In genomic region chr5:108654042-108654441, GRCh38 we compare ENCODE assay signal across 26 cellular contexts.
A peak's percentile ranks its signal among the peaks of the same experiment; 100 is the strongest.
DNase-seq lines count a peak whose midpoint lies in the region; ATAC-seq and TF ChIP-seq lines count a peak whose summit lies in the region.
"Had no signal": no experiment of that assay in that cellular context is flagged by ENCODE, and none has a peak within 500 bp of the region (broad histone marks: within the 10 kb centered on the region; RNA-seq: fewer than 3 reads in every experiment).

No MANE protein-coding gene starts in this region.

- peaks cover 0 to 2% (median 0%) of the 10 kb centered on the region in 11 donors for H3K9me3 Mint-ChIP-seq in naive thymus-derived CD4-positive, alpha-beta T cell
- H3K9me3 Mint-ChIP-seq: activated naive CD4-positive, alpha-beta T cell treated with anti-CD3 and anti-CD28 coated beads, Interleukin-2, amount 10 ng/mL, durations not matched to agents 7 days and 5 days; dendritic cell treated with granulocyte-macrophage colony-stimulating factor and Interleukin-4, amounts not matched to agents 40 ng/mL and 50 ng/mL, for 4 days; HFFc6; T-helper 1 cell treated with Interleukin-12 subunit alpha and Interleukin-12 subunit beta and Interleukin-4 antibody, amounts not matched to agents 30 μg/mL and 1 μg/mL, for 36 hours had no signal

- DNase-seq in A172 (ENCODE audit: low spot score): peak; percentile 9
- DNase-seq in HT1080 (ENCODE audit: low read depth): peak; percentile 48
- peak; percentile 30 for DNase-seq in astrocyte of the hippocampus (ENCODE audit: low read depth, low spot score)
- DNase-seq in fibroblast of pulmonary artery (ENCODE audit: low read depth): peak; percentile 52
- DNase-seq in naive thymus-derived CD4-positive, alpha-beta T cell: no peak
- no peak for DNase-seq in GM19240 (ENCODE audit: insufficient read length, low spot score)
- DNase-seq in effector CD8-positive, alpha-beta T cell (lab: John Stamatoyannopoulos, UW): no peak
- DNase-seq: activated CD4-positive, alpha-beta T cell treated with anti-CD3 and anti-CD28 coated beads, Interleukin-2, amount 50 U/mL, for 4 hours; activated naive CD4-positive, alpha-beta T cell treated with anti-CD3 and anti-CD28 coated beads, Interleukin-2, amount 10 ng/mL, durations not matched to agents 7 days and 5 days; CD8-positive, alpha-beta memory T cell; central memory CD4-positive, alpha-beta T cell; heart left ventricle; HFFc6; NCI-H1105 treated with DMSO at 0.1 percent for 48 hours; NCI-H2081; NCI-H345; NCI-H82; pancreas; RPMI8226 had no signal

- no peaks in the 10 kb centered on the region for H3K36me3 Mint-ChIP-seq in naive thymus-derived CD4-positive, alpha-beta T cell
- H3K36me3 Mint-ChIP-seq: activated naive CD4-positive, alpha-beta T cell treated with anti-CD3 and anti-CD28 coated beads, Interleukin-2, amount 10 ng/mL, durations not matched to agents 7 days and 5 days; CD8-positive, alpha-beta memory T cell had no signal

- POLR2A ChIA-PET in naive thymus-derived CD4-positive, alpha-beta T cell (lab: Charles Lee): no interaction called here

- H3K27me3 Mint-ChIP-seq in naive thymus-derived CD4-positive, alpha-beta T cell: peaks cover 2 to 24% (median 7%) of the 10 kb centered on the region in 5 donors
- H3K27me3 Mint-ChIP-seq: dendritic cell treated with granulocyte-macrophage colony-stimulating factor and Interleukin-4, amounts not matched to agents 40 ng/mL and 50 ng/mL, for 4 days had no signal

- no peak overlapping the region for H3K27ac ChIP-seq in naive thymus-derived CD4-positive, alpha-beta T cell (ENCODE audit: low read depth, low read length)
- H3K27ac ChIP-seq: heart left ventricle, pancreas, right atrium auricular region, tibial nerve had no signal

- no peak for TF ChIP-seq CTCF in fibroblast of pulmonary artery (IDR thresholded peaks at IDR 0.05; ENCODE audit: low read length, missing control alignments)

- H3K36me3 ChIP-seq in naive thymus-derived CD4-positive, alpha-beta T cell (ENCODE audit: control insufficient read depth in 2 of 3, insufficient read depth in 3 of 3, low read length in 3 of 3): no peaks in the 10 kb centered on the region
- H3K36me3 ChIP-seq: heart left ventricle, pancreas, right atrium auricular region, tibial nerve had no signal

- no peaks in the 10 kb centered on the region for H3K9me3 ChIP-seq in naive thymus-derived CD4-positive, alpha-beta T cell (ENCODE audit: control insufficient read depth in 2 of 3, low read length in 3 of 3)
- H3K9me3 ChIP-seq: heart left ventricle, pancreas, right atrium auricular region, tibial nerve had no signal

- no peaks in the 10 kb centered on the region for H3K4me1 ChIP-seq in naive thymus-derived CD4-positive, alpha-beta T cell (ENCODE audit: control insufficient read depth in 2 of 2, insufficient read depth in 2 of 2, low read length in 2 of 2)
- H3K4me1 ChIP-seq: pancreas, right atrium auricular region had no signal

- intact Hi-C loops in naive thymus-derived CD4-positive, alpha-beta T cell (cut with micrococcal nuclease): no loop called here

- H3K4me3 ChIP-seq in fibroblast of pulmonary artery (replicated peaks; ENCODE audit: low read depth, low read length): no peak overlapping the region
- H3K4me3 ChIP-seq in naive thymus-derived CD4-positive, alpha-beta T cell (ENCODE audit: low read length): no peak overlapping the region
- H3K4me3 ChIP-seq: heart left ventricle, lung, pancreas, right atrium auricular region, tibial nerve had no signal

- no peak overlapping the region for H3K27ac Mint-ChIP-seq in naive thymus-derived CD4-positive, alpha-beta T cell
- H3K27ac Mint-ChIP-seq: activated naive CD4-positive, alpha-beta T cell treated with anti-CD3 and anti-CD28 coated beads, Interleukin-2, amount 10 ng/mL, durations not matched to agents 7 days and 5 days; B cell; CD8-positive, alpha-beta memory T cell; dendritic cell treated with granulocyte-macrophage colony-stimulating factor and Interleukin-4, amounts not matched to agents 40 ng/mL and 50 ng/mL, for 4 days; HFFc6; T-helper 1 cell treated with Interleukin-12 subunit alpha and Interleukin-12 subunit beta and Interleukin-4 antibody, amounts not matched to agents 30 μg/mL and 1 μg/mL, for 36 hours had no signal

- no peak for ATAC-seq in HG03521 (IDR thresholded peaks at IDR 0.05; ENCODE audit: unreplicated experiment)
- no peak for ATAC-seq in naive thymus-derived CD4-positive, alpha-beta T cell
- ATAC-seq: heart left ventricle, pancreas had no signal

- no peaks in the 10 kb centered on the region for H3K27me3 ChIP-seq in naive thymus-derived CD4-positive, alpha-beta T cell (ENCODE audit: control insufficient read depth in 2 of 2, insufficient read depth in 2 of 2, low read length in 2 of 2)
- H3K27me3 ChIP-seq: pancreas, right atrium auricular region, tibial nerve had no signal

- CTCF ChIA-PET in naive thymus-derived CD4-positive, alpha-beta T cell (lab: Charles Lee): no interaction called here

- H3K4me1 Mint-ChIP-seq in naive thymus-derived CD4-positive, alpha-beta T cell: no peaks in the 10 kb centered on the region
- H3K4me1 Mint-ChIP-seq: activated naive CD4-positive, alpha-beta T cell treated with anti-CD3 and anti-CD28 coated beads, Interleukin-2, amount 10 ng/mL, durations not matched to agents 7 days and 5 days; B cell; CD8-positive, alpha-beta memory T cell had no signal

- no peak overlapping the region for H3K4me3 Mint-ChIP-seq in naive thymus-derived CD4-positive, alpha-beta T cell
- H3K4me3 Mint-ChIP-seq: activated naive CD4-positive, alpha-beta T cell treated with anti-CD3 and anti-CD28 coated beads, Interleukin-2, amount 10 ng/mL, durations not matched to agents 7 days and 5 days; B cell; CD8-positive, alpha-beta memory T cell; dendritic cell treated with granulocyte-macrophage colony-stimulating factor and Interleukin-4, amounts not matched to agents 40 ng/mL and 50 ng/mL, for 4 days; HFFc6; T-helper 1 cell treated with Interleukin-12 subunit alpha and Interleukin-12 subunit beta and Interleukin-4 antibody, amounts not matched to agents 30 μg/mL and 1 μg/mL, for 36 hours had no signal

Comparison
In these comparisons a context has a peak if more than half of its experiments do, and no peak if none do; other contexts are left out.
1. DNase-seq: peak in A172 (single experiment), HT1080 (single experiment), astrocyte of the hippocampus (single experiment) and fibroblast of pulmonary artery (single experiment); none in naive thymus-derived CD4-positive, alpha-beta T cell (0 of 9), GM19240 (single experiment) and effector CD8-positive, alpha-beta T cell (single experiment).